Comparison of ENCODE assay signal across 12 cellular contexts in genomic region chr10:33136271-33136670, GRCh38.
DNase-seq lines count a peak whose midpoint lies in the region; ATAC-seq and TF ChIP-seq lines count a peak whose summit lies in the region.
"Had no signal": no experiment of that assay in that cellular context is flagged by ENCODE, and none has a peak within 500 bp of the region (broad histone marks: within the 10 kb centered on the region; RNA-seq: fewer than 3 reads in every experiment).

No MANE protein-coding gene starts in this region.

- H3K4me3 Mint-ChIP-seq in MCF 10A (ENCODE audit: unreplicated experiment), result no peak overlapping the region
- H3K4me3 Mint-ChIP-seq in stimulated activated naive CD8-positive, alpha-beta T cell treated with anti-CD3 and anti-CD28 coated beads, Interleukin-15, Interleukin-2, amounts not matched to agents 100 ng/mL and 50 ng/mL, for 24 hours, result peak overlapping the region; percentile 35
- H3K4me3 Mint-ChIP-seq: natural killer cell had no signal

- no peaks in the 10 kb centered on the region for H3K9me2 ChIP-seq in PC-9 (ENCODE audit: insufficient read depth)

- H3K4me3 ChIP-seq in breast epithelium (no peak overlapping the region), PC-9 (no peak overlapping the region)
- H3K4me3 ChIP-seq: BLaER1 had no signal

- H2AFZ ChIP-seq in PC-9, result no peak overlapping the region

- POLR2A ChIA-PET in MCF 10A (lab: Yijun Ruan, JAX) (interaction anchor here (1.1 to 1.3 kb wide), 2 partner anchors 10 to 22 kb away, joined by 5 to 6 read pairs; no protein-coding TSS in a partner anchor), PC-9 (lab: Charles Lee; ENCODE audit: unreplicated experiment) (interaction anchor here (0.7 kb wide), 1 partner anchor 33 kb away, joined by 34 read pairs; no protein-coding TSS in a partner anchor)

- TF ChIP-seq CTCF in MCF 10A (IDR thresholded peaks at IDR 0.05; ENCODE audit: unreplicated experiment) (no peak), breast epithelium (IDR thresholded peaks at IDR 0.05) (no peak), PC-9 (conservative IDR thresholded peaks at IDR 0.05) (no peak)

- intact Hi-C loops in MCF 10A (cut with micrococcal nuclease), result no loop called here
- intact Hi-C loops in breast epithelium (cut with DNase I; ENCODE audit: low total_unique reads), result no loop called here
- intact Hi-C loops in PC-9 (cut with micrococcal nuclease; ENCODE audit: unreplicated experiment), result loop anchor here (10.0 kb wide), 1 partner anchor 139 kb away; no protein-coding TSS in a partner anchor

- DNase-seq in MCF 10A (ENCODE audit: unreplicated experiment), result peak; percentile 87
- DNase-seq in breast epithelium (ENCODE audit: low spot score in 2 of 2), result no peak
- DNase-seq in PC-9, result no peak
- peak; percentile 29 for DNase-seq in effector CD4-positive, alpha-beta T cell
- no peak for DNase-seq in inferior parietal cortex (ENCODE audit: extremely low spot score)
- no peak for DNase-seq in T-helper 9 cell
- DNase-seq: natural killer cell, NCI-H1105, SHP77 treated with DMSO at 0.1 percent for 48 hours had no signal

- no peaks in the 10 kb centered on the region for H3K79me2 ChIP-seq in PC-9 (ENCODE audit: low read depth)

- H3K9me3 Mint-ChIP-seq in MCF 10A (ENCODE audit: unreplicated experiment), result no peaks in the 10 kb centered on the region
- no peaks in the 10 kb centered on the region for H3K9me3 Mint-ChIP-seq in stimulated activated naive CD8-positive, alpha-beta T cell treated with anti-CD3 and anti-CD28 coated beads, Interleukin-15, Interleukin-2, amounts not matched to agents 100 ng/mL and 50 ng/mL, for 24 hours
- H3K9me3 Mint-ChIP-seq: natural killer cell had no signal

- peaks cover 19% of the 10 kb centered on the region for H3F3A ChIP-seq in PC-9 (ENCODE audit: insufficient read depth, low read depth)

- H4K20me1 ChIP-seq in PC-9 (ENCODE audit: insufficient read depth), result no peaks in the 10 kb centered on the region
- H4K20me1 ChIP-seq: BLaER1 had no signal

- no peaks in the 10 kb centered on the region for H3K36me3 ChIP-seq in breast epithelium
- H3K36me3 ChIP-seq in PC-9 (ENCODE audit: low read depth), result no peaks in the 10 kb centered on the region
- H3K36me3 ChIP-seq: BLaER1 had no signal

- no peak for TF ChIP-seq POLR2A in breast epithelium (IDR thresholded peaks at IDR 0.05)

- H3K36me3 Mint-ChIP-seq in MCF 10A (ENCODE audit: insufficient read depth, unreplicated experiment), result no peaks in the 10 kb centered on the region
- no peaks in the 10 kb centered on the region for H3K36me3 Mint-ChIP-seq in stimulated activated naive CD8-positive, alpha-beta T cell treated with anti-CD3 and anti-CD28 coated beads, Interleukin-15, Interleukin-2, amounts not matched to agents 100 ng/mL and 50 ng/mL, for 24 hours (ENCODE audit: low read depth)
- H3K36me3 Mint-ChIP-seq: natural killer cell had no signal

- H3K9me3 ChIP-seq in breast epithelium (no peaks in the 10 kb centered on the region), PC-9 (ENCODE audit: insufficient read depth, low read depth) (no peaks in the 10 kb centered on the region; the same call in 1 of the 2 replicates)
- H3K9me3 ChIP-seq: BLaER1 had no signal

- H3K27me3 Mint-ChIP-seq in MCF 10A (ENCODE audit: insufficient read depth, unreplicated experiment), result no peaks in the 10 kb centered on the region
- no peaks in the 10 kb centered on the region for H3K27me3 Mint-ChIP-seq in stimulated activated naive CD8-positive, alpha-beta T cell treated with anti-CD3 and anti-CD28 coated beads, Interleukin-15, Interleukin-2, amounts not matched to agents 100 ng/mL and 50 ng/mL, for 24 hours

- H3K27ac ChIP-seq in breast epithelium (no peak overlapping the region), PC-9 (peak overlapping the region; percentile 48; the same call in 1 of the 2 replicates)
- H3K27ac ChIP-seq: BLaER1 had no signal

- H3K4me1 ChIP-seq in breast epithelium (no peaks in the 10 kb centered on the region), PC-9 (replicated peaks; ENCODE audit: insufficient read depth) (peaks cover 42% of the 10 kb centered on the region)

- peak overlapping the region; percentile 27; the same call in 1 of the 2 replicates for H3K4me2 ChIP-seq in PC-9
- H3K4me2 ChIP-seq: BLaER1 had no signal

- CTCF ChIA-PET in MCF 10A (lab: Yijun Ruan, JAX) (interaction anchor here (0.5 to 1.4 kb wide), 2 partner anchors 13 to 57 kb away, joined by 3 to 4 read pairs; no protein-coding TSS in a partner anchor), PC-9 (lab: Charles Lee) (no interaction called here)

- BruUV-seq in MCF 10A (replicated peaks; lab: Mats Ljungman, UMichigan), result no TSS peak
- BruUV-seq in PC-9 (replicated peaks; lab: Mats Ljungman, UMichigan), result no TSS peak

- ATAC-seq in GM19035 (IDR thresholded peaks at IDR 0.05; ENCODE audit: unreplicated experiment), result no peak
- ATAC-seq: natural killer cell had no signal

- H3K27me3 ChIP-seq in breast epithelium (no peaks in the 10 kb centered on the region), PC-9 (ENCODE audit: insufficient read depth, low read depth) (no peaks in the 10 kb centered on the region)
- H3K27me3 ChIP-seq: BLaER1 had no signal

- peaks cover 56% of the 10 kb centered on the region for H3K4me1 Mint-ChIP-seq in MCF 10A (ENCODE audit: insufficient read depth, unreplicated experiment)
- H3K4me1 Mint-ChIP-seq in stimulated activated naive CD8-positive, alpha-beta T cell treated with anti-CD3 and anti-CD28 coated beads, Interleukin-15, Interleukin-2, amounts not matched to agents 100 ng/mL and 50 ng/mL, for 24 hours (ENCODE audit: low read depth), result peaks cover 99% of the 10 kb centered on the region

- H3K27ac Mint-ChIP-seq in MCF 10A (ENCODE audit: low read depth, unreplicated experiment), result peak overlapping the region; percentile 85
- peak overlapping the region; percentile 89 for H3K27ac Mint-ChIP-seq in stimulated activated naive CD8-positive, alpha-beta T cell treated with anti-CD3 and anti-CD28 coated beads, Interleukin-15, Interleukin-2, amounts not matched to agents 100 ng/mL and 50 ng/mL, for 24 hours

Comparison
In these comparisons a context has a peak if more than half of its experiments do, and no peak if none do; other contexts are left out.
1. DNase-seq: peak in MCF 10A (single experiment) and effector CD4-positive, alpha-beta T cell (single experiment); none in breast epithelium (0 of 2), PC-9 (0 of 2), inferior parietal cortex (single experiment) and T-helper 9 cell (single experiment).